Comparison of ENCODE assay signal across 1 cellular context in genomic region chr3:46478341-46478740, GRCh38.
TF ChIP-seq lines count a peak whose summit lies in the region.

No MANE protein-coding gene starts in this region.

TF ChIP-seq in H1, 55 proteins besides CTCF, POLR2A, EP300 and RAD21 (continued from another document):
- TF ChIP-seq RFX5 (IDR thresholded peaks at IDR 0.05; ENCODE audit: borderline replicate concordance, low read depth, low read length) (no peak), CTBP2 (IDR thresholded peaks at IDR 0.05; ENCODE audit: borderline replicate concordance, insufficient read depth, insufficient read length, low read length) (no peak), HDAC2 (IDR thresholded peaks at IDR 0.05; ENCODE audit: borderline replicate concordance in 1 of 2, low read depth in 2 of 2, low read length in 2 of 2) (no peak), MAFK (IDR thresholded peaks at IDR 0.05; ENCODE audit: low read depth, low read length) (no peak), ZNF274 (IDR thresholded peaks at IDR 0.05; ENCODE audit: borderline replicate concordance, extremely low read depth, low read length) (no peak), SIN3A (conservative IDR thresholded peaks at IDR 0.05 in 1 of 2, IDR thresholded peaks at IDR 0.05 in 1 of 2; ENCODE audit: low read depth in 1 of 2, low read length in 2 of 2) (no peak), EZH2 (IDR thresholded peaks at IDR 0.05; ENCODE audit: low read depth, low read length, severe bottlenecking) (no peak), CEBPB (IDR thresholded peaks at IDR 0.05; ENCODE audit: low read depth, low read length) (no peak), POLR2AphosphoS5 (IDR thresholded peaks at IDR 0.05; ENCODE audit: low read depth, low read length) (no peak), ATF2 (IDR thresholded peaks at IDR 0.05; ENCODE audit: low read length) (no peak)
